21 cellular contexts compared by ENCODE assay signal in the genomic region with DNA sequence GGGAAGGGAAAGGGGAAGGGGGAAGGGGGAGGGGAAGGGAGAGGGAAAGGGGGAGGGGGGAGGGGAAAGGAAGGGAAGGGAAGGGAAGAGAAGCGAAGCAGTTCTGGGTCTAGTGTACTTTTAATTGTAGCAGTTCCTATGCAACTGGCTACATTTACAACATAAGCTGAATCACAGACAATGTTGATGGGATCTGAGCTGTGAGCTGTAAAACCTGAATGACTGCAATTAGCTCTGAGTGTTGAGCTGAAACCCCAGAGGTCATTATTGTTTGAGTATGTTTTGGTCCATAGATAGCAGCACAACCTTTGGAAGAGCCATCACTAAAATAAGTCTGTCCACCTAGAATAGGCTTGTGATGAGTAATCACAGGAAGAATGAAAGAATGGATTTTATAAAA. TPM values are rescaled to one million over a fixed set of nuclear protein-coding genes. Genes with fewer than 3 reads are reported as not detected.
DNase-seq lines count a peak whose midpoint lies in the region; ATAC-seq and TF ChIP-seq lines count a peak whose summit lies in the region.
"Had no signal": no experiment of that assay in that cellular context is flagged by ENCODE, and none has a peak within 500 bp of the region (broad histone marks: within the 10 kb centered on the region; RNA-seq: fewer than 3 reads in every experiment).

No MANE protein-coding gene starts in this region.

- H3F3A ChIP-seq in smooth muscle cell (ENCODE audit: low read depth) = no peaks in the 10 kb centered on the region

- no peak for TF ChIP-seq CTCF in smooth muscle cell (IDR thresholded peaks at IDR 0.05; ENCODE audit: borderline replicate concordance, insufficient read depth, poor library complexity, severe bottlenecking)

- H3K4me2 ChIP-seq in smooth muscle cell = no peak overlapping the region

- no peaks in the 10 kb centered on the region for H3K4me1 ChIP-seq in smooth muscle cell (ENCODE audit: low read depth)
- H3K4me1 ChIP-seq: upper lobe of left lung had no signal

- H3K9ac ChIP-seq in smooth muscle cell (ENCODE audit: low read depth) = no peak overlapping the region

- H3K36me3 ChIP-seq in smooth muscle cell (ENCODE audit: low read depth) = no peaks in the 10 kb centered on the region
- H3K36me3 ChIP-seq: esophagus muscularis mucosa, ovary, upper lobe of left lung had no signal

- no peaks in the 10 kb centered on the region for H3K79me2 ChIP-seq in smooth muscle cell (ENCODE audit: low read depth)

- H3K9me3 ChIP-seq in smooth muscle cell (replicated peaks; ENCODE audit: low read depth) = no peaks in the 10 kb centered on the region
- H3K9me3 ChIP-seq: ovary had no signal

- 47% methylated on average over 1 of the region's 1 CpG for WGBS in smooth muscle cell (ENCODE audit: low lambda C conversion rate)

- H3K27me3 ChIP-seq in smooth muscle cell (ENCODE audit: low read depth) = no peaks in the 10 kb centered on the region
- H3K27me3 ChIP-seq: dorsolateral prefrontal cortex, esophagus muscularis mucosa, ovary, upper lobe of left lung had no signal

- no peaks in the 10 kb centered on the region for H4K20me1 ChIP-seq in smooth muscle cell (ENCODE audit: low read depth)

- H2AFZ ChIP-seq in smooth muscle cell (ENCODE audit: low read depth) = no peak overlapping the region

- H3K27ac ChIP-seq in epithelial cell of prostate = no peak overlapping the region
- H3K27ac ChIP-seq in smooth muscle cell (ENCODE audit: low read depth) = peak overlapping the region; percentile 45
- H3K27ac ChIP-seq: esophagus muscularis mucosa, ovary, upper lobe of left lung had no signal

- DNase-seq in NCI-H146 (lab: John Stamatoyannopoulos, UW) (peak; percentile 17), NCI-H146 treated with DMSO at 0.1 percent for 48 hours (lab: John Stamatoyannopoulos, UW; ENCODE audit: unreplicated experiment) (no peak), NCI-H748 treated with DMSO at 0.1 percent for 48 hours (lab: John Stamatoyannopoulos, UW) (peak; percentile 38), epithelial cell of prostate (ENCODE audit: low read depth, low spot score) (peak; percentile 24), smooth muscle cell (lab: John Stamatoyannopoulos, UW; ENCODE audit: unreplicated experiment) (no peak), dedifferentiated amniotic fluid mesenchymal stem cell (ENCODE audit: extremely low spot score) (no peak)
- DNase-seq in stimulated activated CD8-positive, alpha-beta memory T cell treated with anti-CD3 and anti-CD28 coated beads, Interleukin-4, amount 100 ng/mL, for 48 hours = no peak
- DNase-seq: activated CD4-positive, alpha-beta T cell treated with anti-CD3 and anti-CD28 coated beads, Interleukin-2, amount 50 U/mL, for 4 hours; activated T-cell treated with anti-CD3 and anti-CD28 coated beads, Interleukin-2, amount 50 U/mL, for 24 hours; C1 segment of cervical spinal cord; DND-41; dorsolateral prefrontal cortex; head of caudate nucleus; kidney; NCI-H1048; ovary; upper lobe of left lung had no signal

- no peak for ATAC-seq in HG02970 (IDR thresholded peaks at IDR 0.05; ENCODE audit: low FRiP score, unreplicated experiment)
- ATAC-seq: SK-N-SH treated with all-trans-retinoic acid at 6 μM for 48 hours; stimulated activated effector memory CD8-positive, alpha-beta T cell treated with anti-CD3 and anti-CD28 coated beads, Interleukin-12 subunit alpha, Interleukin-12 subunit beta, amount 100 ng/mL, for 72 hours had no signal

- no peak overlapping the region for H3K4me3 ChIP-seq in smooth muscle cell
- H3K4me3 ChIP-seq: dorsolateral prefrontal cortex, esophagus muscularis mucosa, ovary, upper lobe of left lung had no signal

RNA-seq across cellular contexts. Expression of a gene that starts 7.2 kb away (rescaled TPM):
- total RNA-seq in smooth muscle cell = 18.5 and 18.7 TPM in 2 replicates
- 41.8 and 53.9 TPM in 2 replicates for polyA plus RNA-seq in smooth muscle cell

RNA-seq across cellular contexts. Expression of a gene that starts 9.6 kb away (rescaled TPM):
- 5.8 and 9.3 TPM in 2 replicates for total RNA-seq in smooth muscle cell
- 3.4 and 5.9 TPM in 2 replicates for polyA plus RNA-seq in smooth muscle cell

Comparison
In these comparisons a context has a peak if more than half of its experiments do, and no peak if none do; other contexts are left out.
1. DNase-seq: peak in NCI-H146 (single experiment), NCI-H748 treated with DMSO at 0.1 percent for 48 hours (single experiment) and epithelial cell of prostate (single experiment); none in NCI-H146 treated with DMSO at 0.1 percent for 48 hours (single experiment), smooth muscle cell (single experiment), dedifferentiated amniotic fluid mesenchymal stem cell (single experiment) and stimulated activated CD8-positive, alpha-beta memory T cell treated with anti-CD3 and anti-CD28 coated beads, Interleukin-4, amount 100 ng/mL, for 48 hours (single experiment).